In the genomic region with DNA sequence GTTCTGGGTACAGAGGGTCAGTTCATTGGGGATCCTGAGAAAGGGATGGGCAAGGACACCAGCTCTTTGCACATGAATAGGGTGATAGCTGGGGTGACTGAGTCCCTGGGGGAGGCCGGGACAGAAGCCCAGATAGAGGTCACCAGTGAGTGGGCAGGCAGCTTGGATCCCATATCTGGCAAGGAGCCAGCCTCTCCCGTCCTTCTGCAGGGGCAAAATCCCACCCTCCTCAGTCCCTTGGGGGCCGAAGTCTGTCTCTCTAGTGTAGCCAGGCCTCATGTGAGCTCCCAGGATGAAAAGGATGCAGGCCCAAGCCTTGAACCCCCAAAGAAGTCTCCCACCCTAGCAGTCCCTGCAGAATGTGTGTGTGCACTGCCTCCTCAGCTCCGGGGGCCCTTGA, we compare ENCODE assay signal across 1 cellular context.
TF ChIP-seq lines count a peak whose summit lies in the region.

No MANE protein-coding gene starts in this region.

TF ChIP-seq in K562, 482 proteins besides CTCF, POLR2A, EP300 and RAD21:
- TF ChIP-seq NFIC (IDR thresholded peaks at IDR 0.05) (peak; percentile 63), HNRNPH1 (optimal IDR thresholded peaks at IDR 0.05; ENCODE audit: low read depth, low read length) (no peak)
